27 cellular contexts compared by ENCODE assay signal in the genomic region with DNA sequence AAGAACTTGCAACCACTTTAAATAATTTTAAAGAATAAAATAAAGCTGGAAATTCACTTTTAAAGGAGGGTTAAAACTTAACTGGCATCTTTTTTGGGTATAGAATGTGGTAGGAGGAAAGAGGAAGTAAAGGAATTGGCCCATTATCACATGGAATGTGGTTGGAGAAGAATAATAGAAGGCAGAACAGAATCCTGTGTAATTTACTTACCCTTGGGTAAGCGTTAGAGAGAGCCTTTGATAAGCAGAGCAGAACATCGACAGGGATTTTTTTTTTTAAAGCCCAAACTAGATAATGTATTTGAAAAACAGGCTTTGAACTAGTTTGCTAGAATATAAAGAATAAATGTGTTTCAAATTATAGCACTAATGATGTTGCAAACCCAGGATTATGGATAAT.
DNase-seq lines count a peak whose midpoint lies in the region; ATAC-seq and TF ChIP-seq lines count a peak whose summit lies in the region.
"Had no signal": no experiment of that assay in that cellular context is flagged by ENCODE, and none has a peak within 500 bp of the region (broad histone marks: within the 10 kb centered on the region; RNA-seq: fewer than 3 reads in every experiment).

No MANE protein-coding gene starts in this region.

- H3K9me3 ChIP-seq in A673 (ENCODE audit: low read depth, low read length, poor library complexity, severe bottlenecking): no peaks in the 10 kb centered on the region
- H3K9me3 ChIP-seq in mammary epithelial cell (replicated peaks; ENCODE audit: insufficient read depth, low read length): no peaks in the 10 kb centered on the region
- no peaks in the 10 kb centered on the region for H3K9me3 ChIP-seq in neuron (ENCODE audit: low read length)

- POLR2A ChIA-PET in A673 (lab: Charles Lee; ENCODE audit: low non-redundant PET): no interaction called here

- no peak overlapping the region for H3K9ac ChIP-seq in mammary epithelial cell (ENCODE audit: insufficient read depth, low read length)

- H3K4me1 Mint-ChIP-seq in GM23338: peaks cover 32% of the 10 kb centered on the region; the same call in 2 of the 3 replicates
- H3K4me1 Mint-ChIP-seq: activated CD4-positive, alpha-beta memory T cell treated with anti-CD3 and anti-CD28 coated beads, Interleukin-2, amount 10 ng/mL, durations not matched to agents 7 days and 5 days; CD4-positive, CD25-positive, alpha-beta regulatory T cell had no signal

- ATAC-seq in GM23338 (no peak; the same call in 2 of the 3 replicates), HG02798 (IDR thresholded peaks at IDR 0.05; ENCODE audit: poor library complexity, unreplicated experiment) (no peak)
- ATAC-seq: activated naive CD4-positive, alpha-beta T cell treated with anti-CD3 and anti-CD28 coated beads, Interleukin-2, amount 50 U/mL, for 72 hours; left colon; natural killer cell treated with Interleukin-12 subunit alpha and Interleukin-12 subunit beta and Interleukin-15 and Interleukin-18, amount 100 ng/mL, for 72 hours had no signal

- no peak for DNase-seq in A673 (ENCODE audit: low spot score)
- no peak for DNase-seq in GM23338 (ENCODE audit: low spot score)
- DNase-seq in mammary epithelial cell: no peak
- no peak for DNase-seq in epidermal melanocyte (ENCODE audit: insufficient read length, low spot score)
- DNase-seq in head of caudate nucleus: no peak
- DNase-seq: activated CD4-positive, alpha-beta memory T cell treated with anti-CD3 and anti-CD28 coated beads, Interleukin-2, amount 10 ng/mL, durations not matched to agents 7 days and 5 days; anterior cingulate cortex; CD4-positive, CD25-positive, alpha-beta regulatory T cell; dorsolateral prefrontal cortex; EL; glutamatergic neuron; HCEC 1CT; left colon; midbrain; NCI-H2081; NCI-H345; NCI-H82; small intestine; stimulated activated CD4-positive, alpha-beta T cell treated with anti-CD3 and anti-CD28 coated beads, Interleukin-2, amount 100 ng/mL, for 24 hours; SW 1271 had no signal

- no peak overlapping the region for H3K27ac Mint-ChIP-seq in GM23338
- H3K27ac Mint-ChIP-seq: activated CD4-positive, alpha-beta memory T cell treated with anti-CD3 and anti-CD28 coated beads, Interleukin-2, amount 10 ng/mL, durations not matched to agents 7 days and 5 days; activated naive CD4-positive, alpha-beta T cell treated with anti-CD3 and anti-CD28 coated beads, Interleukin-2, amount 50 U/mL, for 72 hours; activated T-helper 2 cell treated with anti-CD3 and anti-CD28 coated beads, Interferon-gamma antibody, Interleukin-2, Interleukin-4, amounts not matched to agents 10 μg/mL and 5 μg/mL and 100 μg/mL, durations not matched to agents 14 hours and 24 hours and 36 hours; CD4-positive, CD25-positive, alpha-beta regulatory T cell; natural killer cell treated with Interleukin-12 subunit alpha and Interleukin-12 subunit beta and Interleukin-15 and Interleukin-18, amount 100 ng/mL, for 72 hours had no signal

- no peak overlapping the region for H3K4me3 Mint-ChIP-seq in GM23338
- H3K4me3 Mint-ChIP-seq: activated CD4-positive, alpha-beta memory T cell treated with anti-CD3 and anti-CD28 coated beads, Interleukin-2, amount 10 ng/mL, durations not matched to agents 7 days and 5 days; CD4-positive, CD25-positive, alpha-beta regulatory T cell; natural killer cell treated with Interleukin-12 subunit alpha and Interleukin-12 subunit beta and Interleukin-15 and Interleukin-18, amount 100 ng/mL, for 72 hours had no signal

- BruUV-seq in A673 (replicated peaks; lab: Mats Ljungman, UMichigan) (no TSS peak), mammary epithelial cell (replicated peaks; lab: Mats Ljungman, UMichigan) (no TSS peak)

- H3K9me3 Mint-ChIP-seq in GM23338: no peaks in the 10 kb centered on the region
- H3K9me3 Mint-ChIP-seq: activated CD4-positive, alpha-beta memory T cell treated with anti-CD3 and anti-CD28 coated beads, Interleukin-2, amount 10 ng/mL, durations not matched to agents 7 days and 5 days; activated naive CD4-positive, alpha-beta T cell treated with anti-CD3 and anti-CD28 coated beads, Interleukin-2, amount 50 U/mL, for 72 hours; activated T-helper 2 cell treated with anti-CD3 and anti-CD28 coated beads, Interferon-gamma antibody, Interleukin-2, Interleukin-4, amounts not matched to agents 10 μg/mL and 5 μg/mL and 100 μg/mL, durations not matched to agents 14 hours and 24 hours and 36 hours had no signal

- H3K9me2 ChIP-seq in GM23338 (ENCODE audit: insufficient read depth): no peaks in the 10 kb centered on the region

- CTCF ChIA-PET in A673 (lab: Charles Lee): interaction anchor here (1.9 kb wide), 1 partner anchor 15 kb away, joined by 8 read pairs; no protein-coding TSS in a partner anchor
- CTCF ChIA-PET in mammary epithelial cell (lab: Charles Lee; ENCODE audit: low non-redundant PET): no interaction called here

- H3K4me1 ChIP-seq in A673 (ENCODE audit: insufficient read depth, low read length, poor library complexity, severe bottlenecking) (peaks cover 37% of the 10 kb centered on the region), GM23338 (ENCODE audit: insufficient read depth) (peaks cover 8% of the 10 kb centered on the region), mammary epithelial cell (ENCODE audit: insufficient read depth, low read length) (peaks cover 8% of the 10 kb centered on the region), neuron (ENCODE audit: insufficient read depth, low read length) (peaks cover 15% of the 10 kb centered on the region)

- no peak for TF ChIP-seq CTCF in A673 (conservative IDR thresholded peaks at IDR 0.05; ENCODE audit: low read depth, low read length)
- TF ChIP-seq CTCF in GM23338 (conservative IDR thresholded peaks at IDR 0.05; ENCODE audit: low read depth in 2 of 2): no peak
- no peak for TF ChIP-seq CTCF in mammary epithelial cell (conservative IDR thresholded peaks at IDR 0.05 in 1 of 2, IDR thresholded peaks at IDR 0.05 in 1 of 2; ENCODE audit: extremely low read depth in 1 of 2, insufficient read depth in 1 of 2, low read depth in 1 of 2, low read length in 2 of 2)

- in situ Hi-C loops in mammary epithelial cell (cut with MboI; ENCODE audit: low sequenced_read_pairs in 2 of 2): no loop called here

- dilution Hi-C loops in mammary epithelial cell (cut with HindIII; ENCODE audit: low sequenced_read_pairs): no loop called here

- no peaks in the 10 kb centered on the region for H3F3A ChIP-seq in GM23338 (replicated peaks; ENCODE audit: low read depth)

- H4K20me1 ChIP-seq in GM23338 (replicated peaks; ENCODE audit: insufficient read depth): no peaks in the 10 kb centered on the region
- no peaks in the 10 kb centered on the region for H4K20me1 ChIP-seq in mammary epithelial cell (ENCODE audit: insufficient read depth, low read length)

- H3K27ac ChIP-seq in A673 (ENCODE audit: low read depth, low read length, poor library complexity, severe bottlenecking): peak overlapping the region; percentile 25
- no peak overlapping the region for H3K27ac ChIP-seq in GM23338 (ENCODE audit: low read depth)
- H3K27ac ChIP-seq in mammary epithelial cell (ENCODE audit: insufficient read depth, low read depth, low read length): no peak overlapping the region
- H3K27ac ChIP-seq: dorsolateral prefrontal cortex, HL-60 had no signal

- H2AFZ ChIP-seq in GM23338 (peak overlapping the region; percentile 19; the same call in 1 of the 2 replicates), mammary epithelial cell (ENCODE audit: low read depth, low read length) (no peak overlapping the region), neuron (ENCODE audit: low read depth, low read length) (peak overlapping the region; percentile 12)

- H3K79me2 ChIP-seq in GM23338 (replicated peaks; ENCODE audit: insufficient read depth): no peaks in the 10 kb centered on the region
- no peaks in the 10 kb centered on the region for H3K79me2 ChIP-seq in mammary epithelial cell (ENCODE audit: insufficient read depth, low read length)

- H3K36me3 ChIP-seq in A673 (ENCODE audit: insufficient read depth, low read length, poor library complexity, severe bottlenecking): no peaks in the 10 kb centered on the region
- no peaks in the 10 kb centered on the region for H3K36me3 ChIP-seq in GM23338 (ENCODE audit: insufficient read depth)
- no peaks in the 10 kb centered on the region for H3K36me3 ChIP-seq in mammary epithelial cell (ENCODE audit: insufficient read depth, low read length)
- H3K36me3 ChIP-seq in neuron (ENCODE audit: insufficient read depth, low read length): no peaks in the 10 kb centered on the region

- intact Hi-C loops in A673 (cut with micrococcal nuclease; ENCODE audit: unreplicated experiment) (no loop called here), mammary epithelial cell (cut with micrococcal nuclease) (no loop called here), head of caudate nucleus (cut with DNase I) (no loop called here)

- H3K27me3 Mint-ChIP-seq in GM23338 (ENCODE audit: insufficient read depth, low read depth, poor library complexity): no peaks in the 10 kb centered on the region
- H3K27me3 Mint-ChIP-seq: activated CD4-positive, alpha-beta memory T cell treated with anti-CD3 and anti-CD28 coated beads, Interleukin-2, amount 10 ng/mL, durations not matched to agents 7 days and 5 days; CD4-positive, CD25-positive, alpha-beta regulatory T cell; natural killer cell treated with Interleukin-12 subunit alpha and Interleukin-12 subunit beta and Interleukin-15 and Interleukin-18, amount 100 ng/mL, for 72 hours; progenitor cell of endocrine pancreas had no signal

- no peaks in the 10 kb centered on the region for H3K36me3 Mint-ChIP-seq in GM23338 (ENCODE audit: low read depth)
- H3K36me3 Mint-ChIP-seq: activated naive CD4-positive, alpha-beta T cell treated with anti-CD3 and anti-CD28 coated beads, Interleukin-2, amount 50 U/mL, for 72 hours; CD4-positive, CD25-positive, alpha-beta regulatory T cell; natural killer cell treated with Interleukin-12 subunit alpha and Interleukin-12 subunit beta and Interleukin-15 and Interleukin-18, amount 100 ng/mL, for 72 hours had no signal

- H3K4me3 ChIP-seq in A673 (ENCODE audit: low read depth, low read length, poor library complexity, severe bottlenecking): no peak overlapping the region
- no peak overlapping the region for H3K4me3 ChIP-seq in GM23338
- H3K4me3 ChIP-seq in mammary epithelial cell (replicated peaks in 1 of 3; ENCODE audit: insufficient read depth in 1 of 3, low read depth in 2 of 3, low read length in 3 of 3): no peak overlapping the region
- no peak overlapping the region for H3K4me3 ChIP-seq in neuron (ENCODE audit: low read length)
- H3K4me3 ChIP-seq: dorsolateral prefrontal cortex had no signal

- H3K27me3 ChIP-seq in A673 (replicated peaks; ENCODE audit: insufficient read depth, low read depth, low read length, poor library complexity) (no peaks in the 10 kb centered on the region), GM23338 (ENCODE audit: insufficient read depth) (no peaks in the 10 kb centered on the region), mammary epithelial cell (ENCODE audit: insufficient read depth, low read length) (no peaks in the 10 kb centered on the region), neuron (ENCODE audit: insufficient read depth, low read length) (no peaks in the 10 kb centered on the region)

- H3K4me2 ChIP-seq in GM23338 (0 out of 2 replicates have a peak overlapping the region, but pooled peaks have one; percentile 2), mammary epithelial cell (ENCODE audit: insufficient read depth, low read depth, low read length) (peak overlapping the region; percentile 44)

- WGBS in mammary epithelial cell (ENCODE audit: low coverage, missing lambda C conversion rate): 5% methylated on average over 2 of the region's 2 CpGs
